In the genomic region with DNA sequence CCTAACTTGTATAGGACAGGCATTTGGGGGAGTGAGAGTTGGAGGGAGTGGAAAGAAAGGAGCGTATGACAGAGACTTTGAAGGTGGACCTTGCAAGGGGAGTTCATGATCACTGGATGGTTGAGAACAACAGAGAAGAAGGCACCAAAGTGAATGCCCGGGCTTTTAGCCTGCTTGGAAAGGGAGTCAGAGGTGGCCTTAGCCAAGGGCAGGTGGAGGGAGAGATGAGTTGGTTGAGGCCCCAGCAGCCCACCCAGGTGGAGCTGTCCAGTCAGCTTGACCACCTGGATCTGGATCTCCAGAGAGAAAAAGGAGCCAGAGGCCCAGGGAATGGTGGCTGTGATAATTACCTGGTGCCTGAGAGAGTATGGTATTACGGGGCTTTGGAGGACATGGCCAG, we compare ENCODE assay signal across 11 cellular contexts.
"Had no signal": no experiment of that assay in that cellular context is flagged by ENCODE, and none has a peak within 500 bp of the region (broad histone marks: within the 10 kb centered on the region; RNA-seq: fewer than 3 reads in every experiment).

No MANE protein-coding gene starts in this region.

- H3K4me1 ChIP-seq: parathyroid adenoma had no signal

- H3K27me3 ChIP-seq: dorsolateral prefrontal cortex had no signal

- DNase-seq: activated CD4-positive, alpha-beta T cell treated with anti-CD3 and anti-CD28 coated beads for 4 hours; dorsolateral prefrontal cortex; islet precursor cell; SK-N-SH; stimulated activated CD4-positive, alpha-beta T cell treated with anti-CD3 and anti-CD28 coated beads, Interleukin-12 subunit alpha, Interleukin-12 subunit beta, amount 100 ng/mL, for 4 hours; stimulated activated CD4-positive, alpha-beta T cell treated with anti-CD3 and anti-CD28 coated beads, Interleukin-2, amount 100 ng/mL, for 24 hours had no signal

- H3K4me3 Mint-ChIP-seq: mesothelial cell of epicardium; T-helper 1 cell treated with Interleukin-12 subunit alpha and Interleukin-12 subunit beta and Interleukin-4 antibody, amounts not matched to agents 30 μg/mL and 1 μg/mL, for 36 hours had no signal

- H3K4me1 Mint-ChIP-seq: mesothelial cell of epicardium had no signal

- H3K9me3 Mint-ChIP-seq: mesothelial cell of epicardium; T-helper 1 cell treated with Interleukin-12 subunit alpha and Interleukin-12 subunit beta and Interleukin-4 antibody, amounts not matched to agents 30 μg/mL and 1 μg/mL, for 36 hours had no signal

- H3K4me3 ChIP-seq: dorsolateral prefrontal cortex, lung, thoracic aorta had no signal

- H3K27ac Mint-ChIP-seq: mesothelial cell of epicardium; T-helper 1 cell treated with Interleukin-12 subunit alpha and Interleukin-12 subunit beta and Interleukin-4 antibody, amounts not matched to agents 30 μg/mL and 1 μg/mL, for 36 hours had no signal

- H3K9me3 ChIP-seq: SK-N-SH, thoracic aorta had no signal

- H3K27ac ChIP-seq: dorsolateral prefrontal cortex, parathyroid adenoma, thoracic aorta had no signal
